14 cellular contexts compared by ENCODE assay signal in genomic region chr20:50915424-50915823, GRCh38. TPM values are rescaled to one million over a fixed set of nuclear protein-coding genes. Genes with fewer than 3 reads are reported as not detected.
DNase-seq lines count a peak whose midpoint lies in the region; ATAC-seq and TF ChIP-seq lines count a peak whose summit lies in the region.
"Had no signal": no experiment of that assay in that cellular context is flagged by ENCODE, and none has a peak within 500 bp of the region (broad histone marks: within the 10 kb centered on the region; RNA-seq: fewer than 3 reads in every experiment).

No MANE protein-coding gene starts in this region.

- no peak overlapping the region for H3K9ac ChIP-seq in fibroblast of lung (ENCODE audit: insufficient read depth, low read length)

- H3K9me3 ChIP-seq in T-helper 17 cell (ENCODE audit: control insufficient read depth, low read length, poor library complexity, severe bottlenecking) (no peaks in the 10 kb centered on the region), fibroblast of lung (ENCODE audit: control insufficient read depth, insufficient read depth, low read depth, low read length) (no peaks in the 10 kb centered on the region), adrenal gland (replicated peaks in 1 of 3) (no peaks in the 10 kb centered on the region)
- H3K9me3 ChIP-seq: left lung, upper lobe of left lung had no signal

- DNase-seq in HCEC 1CT = peak; percentile 67
- no peak for DNase-seq in T-helper 17 cell
- DNase-seq in fibroblast of lung (ENCODE audit: low read depth in 2 of 2) = peak in 1 of 2 donors; percentile 55
- no peak for DNase-seq in osteocyte (ENCODE audit: extremely low spot score, unreplicated experiment)
- DNase-seq in KBM-7 = no peak
- DNase-seq in nucleus accumbens (lab: John Stamatoyannopoulos, UW) = no peak
- no peak for DNase-seq in adrenal gland
- no peak for DNase-seq in iPS-NIHi11 (ENCODE audit: low spot score)
- DNase-seq: activated CD4-positive, alpha-beta T cell treated with anti-CD3 and anti-CD28 coated beads for 48 hours; DMS153; Kasumi-1; left lung; NCI-H345; upper lobe of left lung had no signal

- H3K4me3 ChIP-seq in fibroblast of lung (replicated peaks in 1 of 4; ENCODE audit: control extremely low read depth in 1 of 4, insufficient read depth in 1 of 4, low read depth in 3 of 4, low read length in 4 of 4) (no peak overlapping the region), adrenal gland (no peak overlapping the region)
- H3K4me3 ChIP-seq: left lung, upper lobe of left lung had no signal

- peaks cover 15% of the 10 kb centered on the region for H4K20me1 ChIP-seq in fibroblast of lung (ENCODE audit: control insufficient read depth, extremely low read depth, insufficient read depth, low read length)

- H3K27me3 ChIP-seq in fibroblast of lung (ENCODE audit: control insufficient read depth, insufficient read depth, low read length) (no peaks in the 10 kb centered on the region), adrenal gland (no peaks in the 10 kb centered on the region)
- H3K27me3 ChIP-seq: left lung, upper lobe of left lung had no signal

- H2AFZ ChIP-seq in fibroblast of lung (ENCODE audit: low read length) = no peak overlapping the region

- in situ Hi-C loops in KBM-7 (cut with MboI; ENCODE audit: low pct_unique_long_range_greater_than_20kb, low sequenced_read_pairs) = no loop called here

- H3K27me3 Mint-ChIP-seq in T-helper 17 cell (no peaks in the 10 kb centered on the region), osteocyte (ENCODE audit: unreplicated experiment) (no peaks in the 10 kb centered on the region)

- no peak overlapping the region for H3K4me2 ChIP-seq in fibroblast of lung (ENCODE audit: extremely low read depth, insufficient read depth, low read length)

- H3K4me1 Mint-ChIP-seq in T-helper 17 cell = peaks cover 64% of the 10 kb centered on the region
- H3K4me1 Mint-ChIP-seq in osteocyte (ENCODE audit: unreplicated experiment) = peaks cover 79% of the 10 kb centered on the region

- ATAC-seq in T-helper 17 cell = no peak

- TF ChIP-seq CTCF in fibroblast of lung (conservative IDR thresholded peaks at IDR 0.05 in 1 of 2, IDR thresholded peaks at IDR 0.05 in 1 of 2; ENCODE audit: low read depth in 1 of 2, low read length in 2 of 2) = no peak
- no peak for TF ChIP-seq CTCF in osteocyte (IDR thresholded peaks at IDR 0.05)
- no peak for TF ChIP-seq CTCF in adrenal gland (IDR thresholded peaks at IDR 0.05)

- no peak overlapping the region for H3K4me3 Mint-ChIP-seq in T-helper 17 cell
- no peak overlapping the region for H3K4me3 Mint-ChIP-seq in osteocyte (ENCODE audit: unreplicated experiment)

- no peak for TF ChIP-seq POLR2A in adrenal gland (IDR thresholded peaks at IDR 0.05)

- H3K79me2 ChIP-seq in fibroblast of lung (ENCODE audit: control insufficient read depth, insufficient read depth, low read length) = peaks cover 94% of the 10 kb centered on the region

- H3K36me3 ChIP-seq in fibroblast of lung (ENCODE audit: control insufficient read depth, insufficient read depth, low read length) = no peaks in the 10 kb centered on the region
- no peaks in the 10 kb centered on the region for H3K36me3 ChIP-seq in adrenal gland (replicated peaks in 1 of 2)
- H3K36me3 ChIP-seq: upper lobe of left lung had no signal

- H3K27ac ChIP-seq in fibroblast of lung (ENCODE audit: insufficient read depth, low read length) = peak overlapping the region; percentile 13
- H3K27ac ChIP-seq in adrenal gland = peak overlapping the region in 1 of 5 donors; percentile 36
- H3K27ac ChIP-seq: left lung had no signal

- H3K9me3 Mint-ChIP-seq in osteocyte (ENCODE audit: unreplicated experiment) = no peaks in the 10 kb centered on the region

- H3K36me3 Mint-ChIP-seq in T-helper 17 cell (ENCODE audit: low read depth) (no peaks in the 10 kb centered on the region), osteocyte (ENCODE audit: unreplicated experiment) (peaks cover 14% of the 10 kb centered on the region)

- H3K27ac Mint-ChIP-seq in T-helper 17 cell (peak overlapping the region; percentile 67), osteocyte (ENCODE audit: unreplicated experiment) (peak overlapping the region; percentile 70)

- H3K4me1 ChIP-seq in fibroblast of lung (ENCODE audit: control insufficient read depth, extremely low read depth, insufficient read depth, low read length) (peaks cover 38% of the 10 kb centered on the region), adrenal gland (replicated peaks in 1 of 2) (peaks cover 49 to 85% of the 10 kb centered on the region in 2 donors)

- WGBS in adrenal gland, 4 donors = 33 to 41% (median 39%) methylated on average over 3 of the region's 3 CpGs

- intact Hi-C loops in adrenal gland (cut with DNase I) = no loop called here

RNA-seq across cellular contexts. Expression of gene ADNP, which starts 15.8 kb away (rescaled TPM):
- 10 to 100 TPM; 54.8 to 59.7 TPM for total RNA-seq in T-helper 17 cell
- 32.1 and 40.0 TPM in 2 replicates for total RNA-seq in fibroblast of lung
- polyA plus RNA-seq in fibroblast of lung = 25.7 and 29.4 TPM in 2 replicates
- polyA plus RNA-seq in fibroblast of lung (2012) = 33.8 and 34.1 TPM in 2 replicates
- 35.2 and 46.4 TPM in 2 replicates for polyA minus RNA-seq in fibroblast of lung (ENCODE audit: low replicate concordance)
- total RNA-seq in osteocyte = 67.4 and 79.6 TPM in 2 replicates
- 10 to 100 TPM; 32.4 to 76.4 (median 54.2) TPM for total RNA-seq in adrenal gland
- polyA plus RNA-seq in adrenal gland = 10 to 100 TPM; 37.8 to 64.7 (median 54.6) TPM

RNA-seq across cellular contexts. Expression of gene DPM1, which starts 42.9 kb away (rescaled TPM):
- total RNA-seq in T-helper 17 cell (10 to 100 TPM; 25.9 to 34.1 TPM), fibroblast of lung (53.2 and 60.9 TPM in 2 replicates), osteocyte (32.7 and 37.7 TPM in 2 replicates), adrenal gland (10 to 100 TPM; 33.2 to 64.6 (median 42.9) TPM)
- polyA plus RNA-seq in fibroblast of lung (89.1 and 103 TPM in 2 replicates), adrenal gland (100 to 1,000 TPM in 1 of 3 donors, 10 to 100 TPM in 2; 21.0 to 145 (median 23.2) TPM)
- 66.0 and 68.9 TPM in 2 replicates for polyA plus RNA-seq in fibroblast of lung (2012)
- 5.9 and 6.6 TPM in 2 replicates for polyA minus RNA-seq in fibroblast of lung (ENCODE audit: low replicate concordance)

RNA-seq across cellular contexts. Expression of gene MOCS3, which starts 43.2 kb away (rescaled TPM):
- total RNA-seq in T-helper 17 cell (1 to 10 TPM; 3.2 to 3.8 TPM), fibroblast of lung (9.2 and 10.1 TPM in 2 replicates), osteocyte (5.0 and 5.5 TPM in 2 replicates), adrenal gland (1 to 10 TPM; 4.2 to 7.5 (median 5.9) TPM)
- polyA plus RNA-seq in fibroblast of lung (3.7 and 4.5 TPM in 2 replicates), adrenal gland (1 to 10 TPM; 1.0 to 3.3 (median 1.1) TPM)
- polyA plus RNA-seq in fibroblast of lung (2012) = 3.3 and 4.0 TPM in 2 replicates
- 5.4 and 7.3 TPM in 2 replicates for polyA minus RNA-seq in fibroblast of lung (ENCODE audit: low replicate concordance)
